8 cellular contexts compared by ENCODE assay signal in genomic region chr4:74444891-74445642, GRCh38.
DNase-seq lines count a peak whose midpoint lies in the region; ATAC-seq lines count a peak whose summit lies in the region.

A gene with protein sequence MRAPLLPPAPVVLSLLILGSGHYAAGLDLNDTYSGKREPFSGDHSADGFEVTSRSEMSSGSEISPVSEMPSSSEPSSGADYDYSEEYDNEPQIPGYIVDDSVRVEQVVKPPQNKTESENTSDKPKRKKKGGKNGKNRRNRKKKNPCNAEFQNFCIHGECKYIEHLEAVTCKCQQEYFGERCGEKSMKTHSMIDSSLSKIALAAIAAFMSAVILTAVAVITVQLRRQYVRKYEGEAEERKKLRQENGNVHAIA (plus strand): TSS chr4:74445136. CDS start chr4:74445346, 210 bp downstream.

- peaks cover 27% of the 10 kb centered on the region for H3K27me3 ChIP-seq in iPS-18a (ENCODE audit: control insufficient read depth, insufficient read depth, low read length)

- H3K4me3 ChIP-seq in iPS-18a (ENCODE audit: low read length): peak within 1 kb of the TSS; percentile 74
- H3K4me3 ChIP-seq in skin epidermis: peak within 1 kb of the TSS; percentile 43 to 68 (median 57)

- H3K4me1 ChIP-seq in iPS-18a (ENCODE audit: control insufficient read depth, low read depth, low read length): peaks cover 2% of the 10 kb centered on the region

- H3K27ac ChIP-seq in iPS-18a (ENCODE audit: low read length): no peak within 1 kb of the TSS
- peak within 1 kb of the TSS in 20 of 21 experiments; percentile 22 to 91 (median 81) for H3K27ac ChIP-seq in skin epidermis

- H3K9me3 ChIP-seq in iPS-18a (ENCODE audit: control insufficient read depth, low read depth, low read length): no peaks in the 10 kb centered on the region

- peak; percentile 66 for DNase-seq in ELF-1 (ENCODE audit: low read depth, low spot score)
- DNase-seq in KG1 (lab: John Stamatoyannopoulos, UW): peak; percentile 42
- DNase-seq in T-helper 22 cell (ENCODE audit: low read depth): peak; percentile 69
- DNase-seq in astrocyte of the hippocampus (ENCODE audit: low read depth, low spot score): peak; percentile 62
- DNase-seq in NCI-H128 (lab: John Stamatoyannopoulos, UW; ENCODE audit: unreplicated experiment): no peak

- peak; percentile 91 for ATAC-seq in GM21737 (IDR thresholded peaks at IDR 0.05; ENCODE audit: unreplicated experiment)

- H3K9ac ChIP-seq in iPS-18a (ENCODE audit: low read length): peak within 1 kb of the TSS; percentile 9

- H3K36me3 ChIP-seq in iPS-18a (ENCODE audit: control insufficient read depth, low read depth, low read length): no peaks in the 10 kb centered on the region
